ENCODE assay signal across 23 cellular contexts in the genomic region with DNA sequence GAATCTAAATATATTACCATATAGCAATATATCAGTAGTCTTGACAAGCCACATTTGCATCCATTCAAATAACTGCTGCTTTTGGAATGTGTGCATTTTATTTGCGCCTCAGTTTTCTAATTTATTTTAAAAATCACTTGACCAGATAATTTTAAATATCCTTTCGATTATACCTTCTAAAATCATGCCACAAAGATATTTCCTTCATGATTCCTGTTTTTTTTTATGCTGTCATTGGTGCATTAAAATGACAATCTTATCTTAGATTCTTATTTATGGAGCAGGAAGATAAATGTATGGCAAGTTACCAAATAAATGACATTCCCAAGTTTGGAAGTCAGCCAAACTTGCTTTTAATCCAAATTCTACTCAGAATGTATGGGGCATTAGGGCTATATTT.
"Had no signal": no experiment of that assay in that cellular context is flagged by ENCODE, and none has a peak within 500 bp of the region (broad histone marks: within the 10 kb centered on the region; RNA-seq: fewer than 3 reads in every experiment).

No MANE protein-coding gene starts in this region.

- H3K4me3 Mint-ChIP-seq: naive B cell; natural killer cell; nephron progenitor cell; stimulated activated memory B cell treated with anti-CD40 and anti-IgM and Interleukin-4, amounts not matched to agents 10 μg/mL and 1 μg/mL and 100 μg/mL, for 72 hours; stimulated activated naive CD8-positive, alpha-beta T cell treated with anti-CD3 and anti-CD28 coated beads, Interleukin-15, amount 100 ng/mL, for 72 hours had no signal

- H3K4me1 Mint-ChIP-seq: naive B cell; natural killer cell; nephron progenitor cell; stimulated activated memory B cell treated with anti-CD40 and anti-IgM and Interleukin-4, amounts not matched to agents 10 μg/mL and 1 μg/mL and 100 μg/mL, for 72 hours; stimulated activated naive CD8-positive, alpha-beta T cell treated with anti-CD3 and anti-CD28 coated beads, Interleukin-15, amount 100 ng/mL, for 72 hours had no signal

- H3K36me3 Mint-ChIP-seq: naive B cell; natural killer cell; stimulated activated memory B cell treated with anti-CD40 and anti-IgM and Interleukin-4, amounts not matched to agents 10 μg/mL and 1 μg/mL and 100 μg/mL, for 72 hours had no signal

- H3K27ac Mint-ChIP-seq: naive B cell; natural killer cell; nephron progenitor cell; progenitor cell of endocrine pancreas; stimulated activated memory B cell treated with anti-CD40 and anti-IgM and Interleukin-4, amounts not matched to agents 10 μg/mL and 1 μg/mL and 100 μg/mL, for 72 hours; stimulated activated naive CD8-positive, alpha-beta T cell treated with anti-CD3 and anti-CD28 coated beads, Interleukin-15, amount 100 ng/mL, for 72 hours had no signal

- H3K27me3 Mint-ChIP-seq: naive B cell; progenitor cell of endocrine pancreas; stimulated activated memory B cell treated with anti-CD40 and anti-IgM and Interleukin-4, amounts not matched to agents 10 μg/mL and 1 μg/mL and 100 μg/mL, for 72 hours; stimulated activated naive CD8-positive, alpha-beta T cell treated with anti-CD3 and anti-CD28 coated beads, Interleukin-15, amount 100 ng/mL, for 72 hours had no signal

- ATAC-seq: left cardiac atrium; left lung; lower lobe of right lung; natural killer cell; right lobe of liver; stimulated activated memory B cell treated with anti-CD40 and anti-IgM and Interleukin-4, amounts not matched to agents 10 μg/mL and 1 μg/mL and 100 μg/mL, for 72 hours; stimulated activated naive CD8-positive, alpha-beta T cell treated with anti-CD3 and anti-CD28 coated beads, Interleukin-15, amount 100 ng/mL, for 72 hours had no signal

- DNase-seq: hippocampal formation; kidney glomerular epithelial cell; left cardiac atrium; left lung; lower lobe of right lung; mammary epithelial cell; mesenchymal stem cell; naive B cell; natural killer cell; nephron progenitor cell; ovary; right lobe of liver; stimulated activated CD4-positive, alpha-beta T cell treated with anti-CD3 and anti-CD28 coated beads, Interleukin-1b, Interleukin-23, amount 100 ng/mL, for 48 hours; stimulated activated CD4-positive, alpha-beta T cell treated with anti-CD3 and anti-CD28 coated beads, Interleukin-2, amount 100 ng/mL, for 48 hours; stimulated activated CD4-positive, alpha-beta T cell treated with anti-CD3 and anti-CD28 coated beads, Interleukin-4, amount 100 ng/mL, for 4 hours; stimulated activated CD8-positive, alpha-beta memory T cell treated with anti-CD3 and anti-CD28 coated beads, Interleukin-4, amount 100 ng/mL, for 48 hours; stimulated activated naive CD4-positive, alpha-beta T cell treated with Interleukin-2 at 50 U/mL for 16 hours; stimulated activated naive CD8-positive, alpha-beta T cell treated with anti-CD3 and anti-CD28 coated beads, Interleukin-15, amount 100 ng/mL, for 72 hours; substantia nigra; transverse colon; upper lobe of left lung had no signal

- H3K9me3 Mint-ChIP-seq: naive B cell; nephron progenitor cell; stimulated activated memory B cell treated with anti-CD40 and anti-IgM and Interleukin-4, amounts not matched to agents 10 μg/mL and 1 μg/mL and 100 μg/mL, for 72 hours; stimulated activated naive CD8-positive, alpha-beta T cell treated with anti-CD3 and anti-CD28 coated beads, Interleukin-15, amount 100 ng/mL, for 72 hours had no signal
